ENCODE assay signal across 26 cellular contexts in genomic region chr20:17023036-17023435, GRCh38.
"Had no signal": no experiment of that assay in that cellular context is flagged by ENCODE, and none has a peak within 500 bp of the region (broad histone marks: within the 10 kb centered on the region; RNA-seq: fewer than 3 reads in every experiment).

No MANE protein-coding gene starts in this region.

- H3K9me3 ChIP-seq: esophagus muscularis mucosa, mucosa of descending colon, neutrophil, ovary, testis, transverse colon had no signal

- H3K27me3 Mint-ChIP-seq: activated CD4-positive, alpha-beta memory T cell treated with anti-CD3 and anti-CD28 coated beads, Interleukin-2, amount 10 ng/mL, durations not matched to agents 7 days and 5 days; activated CD4-positive, alpha-beta T cell treated with anti-CD3 and anti-CD28 coated beads, Interleukin-2, amount 10 ng/mL, durations not matched to agents 7 days and 5 days; natural killer cell treated with Interleukin-12 subunit alpha and Interleukin-12 subunit beta and Interleukin-15 and Interleukin-18, amount 100 ng/mL, for 72 hours had no signal

- H3K4me3 Mint-ChIP-seq: activated CD4-positive, alpha-beta memory T cell treated with anti-CD3 and anti-CD28 coated beads, Interleukin-2, amount 10 ng/mL, durations not matched to agents 7 days and 5 days; activated CD4-positive, alpha-beta T cell treated with anti-CD3 and anti-CD28 coated beads, Interleukin-2, amount 10 ng/mL, durations not matched to agents 7 days and 5 days; activated T-cell treated with anti-CD3 and anti-CD28 coated beads, Interleukin-2, amount 50 U/mL, for 4 hours; activated T-helper 17 cell treated with anti-CD3 and anti-CD28 coated beads, Interleukin-2, amount 50 U/mL, for 72 hours; natural killer cell treated with Interleukin-12 subunit alpha and Interleukin-12 subunit beta and Interleukin-15 and Interleukin-18, amount 100 ng/mL, for 72 hours had no signal

- H3K27me3 ChIP-seq: esophagus muscularis mucosa, neutrophil, ovary, testis, transverse colon had no signal

- H3K4me3 ChIP-seq: esophagus muscularis mucosa, left ventricle myocardium inferior, lung, mucosa of descending colon, ovary, skin epidermis, testis, transverse colon had no signal

- DNase-seq: activated CD4-positive, alpha-beta memory T cell treated with anti-CD3 and anti-CD28 coated beads, Interleukin-2, amount 10 ng/mL, durations not matched to agents 7 days and 5 days; activated CD4-positive, alpha-beta T cell treated with anti-CD3 and anti-CD28 coated beads, Interleukin-2, amount 10 ng/mL, durations not matched to agents 7 days and 5 days; activated CD4-positive, CD25-positive, alpha-beta regulatory T cell treated with anti-CD3 and anti-CD28 coated beads, Interleukin-2, amount 50 U/mL, for 72 hours; activated gamma-delta T cell treated with Interleukin-2 at 50 U/mL for 16 hours; activated naive CD4-positive, alpha-beta T cell treated with anti-CD3 and anti-CD28 coated beads, Interleukin-2, amount 50 U/mL, for 16 hours; activated T-cell treated with anti-CD3 and anti-CD28 coated beads, Interleukin-2, amount 50 U/mL, for 4 hours; amniotic stem cell; central memory CD4-positive, alpha-beta T cell; effector CD4-positive, alpha-beta T cell; foreskin melanocyte; left ventricle myocardium inferior; mucosa of descending colon; ovary; stimulated activated CD4-positive, alpha-beta T cell treated with anti-CD3 and anti-CD28 coated beads, Interleukin-12 subunit alpha, Interleukin-12 subunit beta, amount 100 ng/mL, for 4 hours; stimulated activated CD4-positive, alpha-beta T cell treated with anti-CD3 and anti-CD28 coated beads, Interleukin-4, amount 100 ng/mL, for 1 hour; stimulated activated naive CD8-positive, alpha-beta T cell treated with anti-CD3 and anti-CD28 coated beads, Interleukin-15, Interleukin-2, amounts not matched to agents 100 U/mL and 50 U/mL, for 24 hours; testis; transverse colon had no signal

- H3K36me3 ChIP-seq: esophagus muscularis mucosa, left ventricle myocardium inferior, neutrophil, ovary, transverse colon had no signal

- H3K27ac Mint-ChIP-seq: activated CD4-positive, alpha-beta memory T cell treated with anti-CD3 and anti-CD28 coated beads, Interleukin-2, amount 10 ng/mL, durations not matched to agents 7 days and 5 days; activated CD4-positive, alpha-beta T cell treated with anti-CD3 and anti-CD28 coated beads, Interleukin-2, amount 10 ng/mL, durations not matched to agents 7 days and 5 days; activated T-helper 17 cell treated with anti-CD3 and anti-CD28 coated beads, Interleukin-2, amount 50 U/mL, for 72 hours; natural killer cell treated with Interleukin-12 subunit alpha and Interleukin-12 subunit beta and Interleukin-15 and Interleukin-18, amount 100 ng/mL, for 72 hours; progenitor cell of endocrine pancreas had no signal

- H3K4me1 ChIP-seq: left ventricle myocardium inferior, testis, transverse colon had no signal

- H3K4me1 Mint-ChIP-seq: activated CD4-positive, alpha-beta memory T cell treated with anti-CD3 and anti-CD28 coated beads, Interleukin-2, amount 10 ng/mL, durations not matched to agents 7 days and 5 days; activated CD4-positive, alpha-beta T cell treated with anti-CD3 and anti-CD28 coated beads, Interleukin-2, amount 10 ng/mL, durations not matched to agents 7 days and 5 days; activated T-helper 17 cell treated with anti-CD3 and anti-CD28 coated beads, Interleukin-2, amount 50 U/mL, for 72 hours had no signal

- H3K27ac ChIP-seq: esophagus muscularis mucosa, left ventricle myocardium inferior, neutrophil, ovary, skin epidermis, testis, transverse colon had no signal

- ATAC-seq: activated T-cell treated with anti-CD3 and anti-CD28 coated beads, Interleukin-2, amount 50 U/mL, for 4 hours; activated T-helper 17 cell treated with anti-CD3 and anti-CD28 coated beads, Interleukin-2, amount 50 U/mL, for 72 hours; mucosa of descending colon; natural killer cell treated with Interleukin-12 subunit alpha and Interleukin-12 subunit beta and Interleukin-15 and Interleukin-18, amount 100 ng/mL, for 72 hours; sciatic nerve; stimulated activated naive CD8-positive, alpha-beta T cell treated with anti-CD3 and anti-CD28 coated beads, Interleukin-15, Interleukin-2, amounts not matched to agents 100 U/mL and 50 U/mL, for 24 hours had no signal
